8 cellular contexts compared by ENCODE assay signal in the genomic region with DNA sequence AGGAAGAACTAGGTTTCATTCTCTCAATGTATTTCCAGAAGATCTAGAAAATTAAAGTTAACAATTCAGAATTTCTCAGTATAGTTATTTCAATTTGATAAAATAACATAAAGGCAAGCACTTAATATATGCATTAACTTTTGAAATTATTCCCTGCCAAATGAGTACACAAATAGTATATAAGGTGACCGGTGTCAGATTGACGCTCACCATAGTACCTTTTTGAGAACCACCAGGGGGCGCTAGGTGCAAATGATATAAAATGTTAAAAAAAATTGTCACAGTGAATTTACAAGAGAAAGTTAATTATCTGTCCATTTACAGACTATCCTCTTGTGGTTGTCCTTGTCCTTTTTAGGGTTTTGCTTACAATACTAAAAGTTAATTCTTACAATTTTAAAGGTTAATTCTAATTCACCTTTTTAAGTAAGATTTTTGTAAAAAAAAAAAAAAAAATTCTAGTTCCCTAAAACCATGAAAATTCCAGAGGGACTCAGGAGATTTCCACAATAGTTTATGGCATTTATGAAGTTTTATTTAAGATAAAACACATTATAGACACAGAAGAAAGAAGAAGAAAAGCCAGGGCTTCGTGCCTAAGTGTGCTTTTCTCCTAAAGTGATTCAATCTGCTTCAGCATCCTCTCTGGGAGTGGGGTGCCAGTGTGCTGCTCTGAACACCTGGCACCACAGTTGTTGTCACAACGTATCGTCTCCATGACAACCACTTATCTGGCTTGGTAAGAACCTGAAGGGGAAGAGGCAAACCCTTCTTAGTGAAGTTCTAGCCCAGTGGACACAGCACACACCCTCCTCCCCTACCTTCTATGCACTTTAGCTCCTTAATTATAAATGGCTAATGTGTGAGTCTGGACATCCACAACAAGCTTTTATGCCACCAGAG. TPM values are rescaled to one million over a fixed set of nuclear protein-coding genes. Genes with fewer than 3 reads are reported as not detected.
A peak's percentile ranks its signal among the peaks of the same experiment; 100 is the strongest.
DNase-seq lines count a peak whose midpoint lies in the region; ATAC-seq and TF ChIP-seq lines count a peak whose summit lies in the region.

No MANE protein-coding gene starts in this region.

- no peak overlapping the region for H3K27ac Mint-ChIP-seq in CD4-positive, alpha-beta T cell

- WGBS in right lobe of liver (ENCODE audit: insufficient coverage, low coverage, low lambda C conversion rate, missing lambda C conversion rate), result 5% methylated on average over 6 of the region's 6 CpGs

- no peaks in the 10 kb centered on the region for H3K9me3 ChIP-seq in CD4-positive, alpha-beta T cell (ENCODE audit: control insufficient read depth, low read length)
- H3K9me3 ChIP-seq in right lobe of liver, result no peaks in the 10 kb centered on the region

- ATAC-seq in CD4-positive, alpha-beta T cell (ENCODE audit: poor library complexity), result no peak
- peak; percentile 53 for ATAC-seq in GM21390 (IDR thresholded peaks at IDR 0.05; ENCODE audit: unreplicated experiment)
- peak; percentile 54 to 76 (median 74) for ATAC-seq in right lobe of liver
- no peak for ATAC-seq in GM19452 (IDR thresholded peaks at IDR 0.05; ENCODE audit: unreplicated experiment)

- no peaks in the 10 kb centered on the region for H3K36me3 Mint-ChIP-seq in CD4-positive, alpha-beta T cell (ENCODE audit: low read depth)

- POLR2A ChIA-PET in CD4-positive, alpha-beta T cell (lab: Charles Lee), result no interaction called here

- peaks cover 9% of the 10 kb centered on the region for H3K4me1 Mint-ChIP-seq in CD4-positive, alpha-beta T cell (ENCODE audit: low read depth)

- no peak overlapping the region for H3K27ac ChIP-seq in CD4-positive, alpha-beta T cell (ENCODE audit: low read depth, low read length)
- no peak overlapping the region for H3K27ac ChIP-seq in right lobe of liver

- peak; percentile 75 for TF ChIP-seq CTCF in CD4-positive, alpha-beta T cell (IDR thresholded peaks at IDR 0.05)
- peak; percentile 79 to 87 (median 81) for TF ChIP-seq CTCF in right lobe of liver (IDR thresholded peaks at IDR 0.05)

- H3K4me3 Mint-ChIP-seq in CD4-positive, alpha-beta T cell, result no peak overlapping the region

- H3K9me3 Mint-ChIP-seq in CD4-positive, alpha-beta T cell, result no peaks in the 10 kb centered on the region

- peaks cover 47% of the 10 kb centered on the region for H3K27me3 Mint-ChIP-seq in CD4-positive, alpha-beta T cell

- peaks cover 12% of the 10 kb centered on the region for H3K27me3 ChIP-seq in CD4-positive, alpha-beta T cell (ENCODE audit: control insufficient read depth, insufficient read depth, low read length)
- peaks cover 0 to 5% of the 10 kb centered on the region in 2 donors for H3K27me3 ChIP-seq in right lobe of liver

- TF ChIP-seq POLR2A in right lobe of liver (IDR thresholded peaks at IDR 0.05), result no peak

- no peaks in the 10 kb centered on the region for H3K36me3 ChIP-seq in right lobe of liver

- DNase-seq in CD4-positive, alpha-beta T cell, result peak in 9 of 10 experiments; percentile 4 to 41 (median 32)
- DNase-seq in NCI-H1694 (lab: John Stamatoyannopoulos, UW) (peak; percentile 60), T-helper 22 cell (ENCODE audit: low read depth) (peak; percentile 9), cerebellum (ENCODE audit: low spot score) (peak; percentile 57), right lobe of liver (no peak)
- DNase-seq in stimulated activated CD8-positive, alpha-beta memory T cell treated with anti-CD3 and anti-CD28 coated beads, Interleukin-4, amount 100 ng/mL, for 24 hours (ENCODE audit: low read depth), result peak; percentile 9

- H3K4me1 ChIP-seq in right lobe of liver, result peaks cover 0 to 22% (median 2%) of the 10 kb centered on the region in 4 donors

- intact Hi-C loops in CD4-positive, alpha-beta T cell (cut with DNase I, micrococcal nuclease), result loop anchor here (1.0 to 5.0 kb wide), 3 partner anchors 277 to 1605 kb away; no protein-coding TSS in a partner anchor
- intact Hi-C loops in right lobe of liver (cut with DNase I), result loop anchor here (5.0 to 10.0 kb wide), 2 partner anchors 255 to 273 kb away; no protein-coding TSS in a partner anchor

- no peak overlapping the region for H3K4me3 ChIP-seq in right lobe of liver

- CTCF ChIA-PET in CD4-positive, alpha-beta T cell (lab: Charles Lee), result no interaction called here

RNA-seq across cellular contexts. Expression of gene ADAMTS16, which starts 1.7 kb away (rescaled TPM):
- total RNA-seq in CD4-positive, alpha-beta T cell, result not detected
- total RNA-seq in cerebellum (7.8 TPM), right lobe of liver (not detected)

Comparison
In these comparisons a context has a peak if more than half of its experiments do, and no peak if none do; other contexts are left out.
1. ATAC-seq: peak in GM21390 (single experiment) and right lobe of liver (4 of 4); none in CD4-positive, alpha-beta T cell (single experiment) and GM19452 (single experiment).
2. DNase-seq: peak in CD4-positive, alpha-beta T cell (9 of 10), NCI-H1694 (single experiment), T-helper 22 cell (single experiment), cerebellum (single experiment) and stimulated activated CD8-positive, alpha-beta memory T cell treated with anti-CD3 and anti-CD28 coated beads, Interleukin-4, amount 100 ng/mL, for 24 hours (single experiment); none in right lobe of liver (0 of 3).